ENCODE assay signal across 13 cellular contexts in genomic region chr22:16599648-16600047, GRCh38. TPM values are rescaled to one million over a fixed set of nuclear protein-coding genes. Genes with fewer than 3 reads are reported as not detected.
A peak's percentile ranks its signal among the peaks of the same experiment; 100 is the strongest.
DNase-seq lines count a peak whose midpoint lies in the region; ATAC-seq, FAIRE-seq and TF ChIP-seq lines count a peak whose summit lies in the region.
"Not testable (repeated sequence)": the region's sequence is repeated elsewhere in the genome, so short reads cannot be mapped to it uniquely, and the experiment has no call there.
"Had no signal": no experiment of that assay in that cellular context is flagged by ENCODE, and none has a peak within 500 bp of the region (broad histone marks: within the 10 kb centered on the region; RNA-seq: fewer than 3 reads in every experiment).

No MANE protein-coding gene starts in this region.

- not testable (repeated sequence) for H3K36me3 ChIP-seq in CD8-positive, alpha-beta memory T cell (ENCODE audit: insufficient read depth, low read length); K562 (ENCODE audit: control insufficient read depth, insufficient read depth, low read length); mesenchymal stem cell (ENCODE audit: control insufficient read depth in 1 of 2, insufficient read depth in 2 of 2, low read depth in 1 of 2, low read length in 2 of 2)

- H3K27ac Mint-ChIP-seq in CD8-positive, alpha-beta memory T cell, result not testable (repeated sequence)

- not testable (repeated sequence) for H2BK120ac ChIP-seq in mesenchymal stem cell (ENCODE audit: low read depth, low read length)

- 6% methylated on average over 4 of the region's 4 CpGs for WGBS in K562 (ENCODE audit: insufficient coverage, low coverage, missing lambda C conversion rate)
- 88% methylated on average over 3 of the region's 4 CpGs for WGBS in mesenchymal stem cell

- TF ChIP-seq POLR2A in K562 (conservative IDR thresholded peaks at IDR 0.05), result not testable (repeated sequence)

- peak overlapping the region in 1 of 2 experiments; percentile 78; a peak in 2 of 4 replicates for H3K9ac ChIP-seq in K562 (ENCODE audit: insufficient read depth in 1 of 2, low read depth in 2 of 2, low read length in 2 of 2)
- peak overlapping the region; percentile 78 for H3K9ac ChIP-seq in mesenchymal stem cell (ENCODE audit: low read length)

- not testable (repeated sequence) for H2AK5ac ChIP-seq in mesenchymal stem cell (ENCODE audit: low read length, severe bottlenecking)

- H3K79me1 ChIP-seq in mesenchymal stem cell (replicated peaks; ENCODE audit: low read length, poor library complexity, severe bottlenecking), result not testable (repeated sequence)

- FAIRE-seq in K562 (lab: Jason Lieb, UNC), result not testable (repeated sequence)

- TF ChIP-seq CTCF in K562 (IDR thresholded peaks at IDR 0.05 in 2 of 3, conservative IDR thresholded peaks at IDR 0.05 in 1 of 3; ENCODE audit: insufficient read depth in 2 of 3, low read depth in 1 of 3, low read length in 3 of 3), result not testable (repeated sequence)

- H3K4ac ChIP-seq in mesenchymal stem cell (ENCODE audit: low read depth in 1 of 2, low read length in 2 of 2), result not testable (repeated sequence)

- TF ChIP-seq RAD21 in K562 (CRISPR knock-in tag; conservative IDR thresholded peaks at IDR 0.05 in 1 of 2, IDR thresholded peaks at IDR 0.05 in 1 of 2), result peak in 1 of 2 experiments; percentile 24; a peak in 1 of 4 replicates

- not testable (repeated sequence) for H2BK12ac ChIP-seq in mesenchymal stem cell (ENCODE audit: low read length in 2 of 2)

- H3K4me3 ChIP-seq in CD8-positive, alpha-beta memory T cell (ENCODE audit: low read length); K562: not testable (repeated sequence)
- H3K4me3 ChIP-seq in mesenchymal stem cell (ENCODE audit: insufficient read depth in 1 of 2, low read depth in 1 of 2, low read length in 2 of 2), result peak overlapping the region in 1 of 2 experiments; percentile 29

- not testable (repeated sequence) for H3K14ac ChIP-seq in mesenchymal stem cell (ENCODE audit: low read length in 2 of 2)

- not testable (repeated sequence) for H3K27me3 ChIP-seq in CD8-positive, alpha-beta memory T cell (ENCODE audit: insufficient read depth, low read length, poor library complexity, severe bottlenecking); K562 (ENCODE audit: control insufficient read depth in 2 of 2, insufficient read depth in 2 of 2, low read length in 2 of 2); mesenchymal stem cell (ENCODE audit: control insufficient read depth in 1 of 2, insufficient read depth in 1 of 2, low read length in 2 of 2)

- BruUV-seq in K562 (replicated peaks; lab: Mats Ljungman, UMichigan), result not testable (repeated sequence)

- H4K8ac ChIP-seq in mesenchymal stem cell (ENCODE audit: low read length), result not testable (repeated sequence)

- POLR2A ChIA-PET in CD8-positive, alpha-beta memory T cell (lab: Charles Lee), result not testable (repeated sequence)
- POLR2A ChIA-PET in K562 (lab: Yijun Ruan, JAX), result interaction anchor here (1.0 kb wide), 1 partner anchor 10 kb away, joined by 4 read pairs; no protein-coding TSS in a partner anchor

- peaks cover 0 to 16% (median 5%) of the 10 kb centered on the region in 5 donors for H3K9me3 Mint-ChIP-seq in CD8-positive, alpha-beta memory T cell

- H3K79me2 ChIP-seq in K562 (ENCODE audit: control insufficient read depth, insufficient read depth, low read length), result peaks cover 29% of the 10 kb centered on the region

- H2AFZ ChIP-seq in K562 (ENCODE audit: low read depth, low read length), result peak overlapping the region; percentile 89
- H2AFZ ChIP-seq in mesenchymal stem cell (ENCODE audit: low read depth, low read length), result not testable (repeated sequence)

- H4K20me1 ChIP-seq in K562 (replicated peaks; ENCODE audit: control insufficient read depth, insufficient read depth, low read length), result not testable (repeated sequence)

- not testable (repeated sequence) for H2BK5ac ChIP-seq in mesenchymal stem cell (ENCODE audit: low read depth, low read length, poor library complexity, severe bottlenecking)

- H3K4me3 Mint-ChIP-seq in CD8-positive, alpha-beta memory T cell, result not testable (repeated sequence)

- ATAC-seq in K562, result peak; percentile 2; the same call in 2 of the 3 replicates

- H3K4me1 Mint-ChIP-seq in CD8-positive, alpha-beta memory T cell, result peaks cover 0 to 12% (median 3%) of the 10 kb centered on the region in 3 donors

- H4K91ac ChIP-seq in mesenchymal stem cell (ENCODE audit: low read length), result not testable (repeated sequence)

- in situ Hi-C loops in K562 (cut with MboI), result not testable (repeated sequence)

- H3K9me1 ChIP-seq in K562 (ENCODE audit: control insufficient read depth, insufficient read depth, low read length), result not testable (repeated sequence)

- not testable (repeated sequence) for H3K9me3 ChIP-seq in CD8-positive, alpha-beta memory T cell (ENCODE audit: low read length); K562 (replicated peaks; ENCODE audit: control insufficient read depth, insufficient read depth, low read depth, low read length); mesenchymal stem cell (ENCODE audit: control insufficient read depth, low read length)

- H3K4me1 ChIP-seq in CD8-positive, alpha-beta memory T cell (ENCODE audit: insufficient read depth, low read length); mesenchymal stem cell (ENCODE audit: control insufficient read depth, insufficient read depth, low read depth, low read length): not testable (repeated sequence)
- H3K4me1 ChIP-seq in K562 (replicated peaks in 1 of 2; ENCODE audit: control insufficient read depth in 2 of 2, insufficient read depth in 2 of 2, low read length in 2 of 2), result peaks cover 15 to 17% of the 10 kb centered on the region in 2 experiments; a peak in 4 of 5 replicates

- not testable (repeated sequence) for DNase-seq in CD8-positive, alpha-beta memory T cell; mesenchymal stem cell
- DNase-seq in K562 (ENCODE audit: extremely low read depth in 1 of 4, low spot score in 3 of 4) (peak in 2 of 4 experiments; percentile 11 to 72), pons (ENCODE audit: low spot score) (peak; percentile 2), retina (peak; percentile 12)

- intact Hi-C loops in K562 (cut with micrococcal nuclease), result not testable (repeated sequence)

- TF ChIP-seq EP300 in K562 (IDR thresholded peaks at IDR 0.05; ENCODE audit: low read length), result peak; percentile 23; the same call in 1 of the 2 replicates

- H3K27ac ChIP-seq in CD8-positive, alpha-beta memory T cell (ENCODE audit: low read depth, low read length), result peak overlapping the region; percentile 18
- H3K27ac ChIP-seq in K562 (ENCODE audit: extremely low read depth, low read depth, low read length), result peak overlapping the region; percentile 16; the same call in 2 of the 3 replicates
- H3K27ac ChIP-seq in mesenchymal stem cell (ENCODE audit: low read length, poor library complexity, severe bottlenecking), result not testable (repeated sequence)

- H3K23ac ChIP-seq in mesenchymal stem cell (ENCODE audit: low read length in 2 of 2), result not testable (repeated sequence)

- CTCF ChIA-PET in CD8-positive, alpha-beta memory T cell (lab: Charles Lee); K562 (lab: Yijun Ruan, JAX; ENCODE audit: low intra/inter-chr PET ratio): not testable (repeated sequence)

- H3K18ac ChIP-seq in mesenchymal stem cell (ENCODE audit: low read depth in 1 of 2, low read length in 2 of 2), result not testable (repeated sequence)

- H3K4me2 ChIP-seq in K562 (ENCODE audit: insufficient read depth, low read length), result peak overlapping the region; percentile 67
- not testable (repeated sequence) for H3K4me2 ChIP-seq in mesenchymal stem cell (ENCODE audit: low read length, poor library complexity, severe bottlenecking)

- H3K36me3 Mint-ChIP-seq in CD8-positive, alpha-beta memory T cell, result not testable (repeated sequence)

- H2BK15ac ChIP-seq in mesenchymal stem cell (ENCODE audit: low read depth, poor library complexity, severe bottlenecking), result not testable (repeated sequence)

- H3K27me3 Mint-ChIP-seq in CD8-positive, alpha-beta memory T cell, result peaks cover 36% of the 10 kb centered on the region in 2 donors

TF ChIP-seq in K562, 482 proteins besides CTCF, POLR2A, EP300 and RAD21 (continues in another document):
- TF ChIP-seq THRB (CRISPR knock-in tag; conservative IDR thresholded peaks at IDR 0.05), result peak; percentile 64; the same call in 1 of the 2 replicates
- peak; percentile 92 for TF ChIP-seq NFE2L1 (tag; IDR thresholded peaks at IDR 0.05; ENCODE audit: borderline replicate concordance, low read depth)
- peak; percentile 29; the same call in 1 of the 2 replicates for TF ChIP-seq OTX1 (CRISPR knock-in tag; IDR thresholded peaks at IDR 0.05)
- peak; percentile 81 for TF ChIP-seq SMARCC2 (IDR thresholded peaks at IDR 0.05; ENCODE audit: low read depth)

RNA-seq across cellular contexts. Expression of gene CCT8L2, which starts 7.0 kb away (rescaled TPM):
- not detected for total RNA-seq in CD8-positive, alpha-beta memory T cell
- polyA plus RNA-seq in CD8-positive, alpha-beta memory T cell, result not detected
- total RNA-seq in K562 (2011; cell fraction: chromatin; rRNA removed; ENCODE audit: low replicate concordance), result not detected in 2 replicates
- total RNA-seq in K562 (2011; cell fraction: nucleolus; rRNA removed), result not detected in 2 replicates
- total RNA-seq in K562 (2011; cell fraction: nucleoplasm; rRNA removed), result not detected in 2 replicates
- total RNA-seq in K562 (2014; rRNA removed) (not detected in 2 replicates), K562 (2014; rRNA removed; fragmentation: Illumina TruSeq; extraction: Trizol) (not detected in 2 replicates), K562 (2015; rRNA removed; fragmentation: Illumina TruSeq; extraction: Trizol) (not detected in 2 replicates), K562 (2021) (not detected in 2 replicates)
- polyA plus RNA-seq in K562 (2011; rRNA removed) (not detected in 2 replicates), K562 (2014; fragmentation: Illumina TruSeq; extraction: Trizol) (not detected in 2 replicates), K562 (2014; fragmentation: Nextera tagmentation; extraction: Ambion mirVana) (not detected), K562 (2014; rRNA removed) (0.13 TPM in 1 of 2 replicates, not detected in the other)
- polyA plus RNA-seq in K562 (2011; cell fraction: cytosol; rRNA removed), result not detected in 2 replicates
- polyA plus RNA-seq in K562 (2011; cell fraction: nucleus; rRNA removed), result not detected in 2 replicates
- 0.04 and 0.06 TPM in 2 replicates for polyA plus RNA-seq in K562 (2012)
- not detected in 2 replicates for polyA minus RNA-seq in K562 (2011; rRNA and poly(A)+ RNA removed)
- not detected in 2 replicates for polyA minus RNA-seq in K562 (2011; cell fraction: cytosol; rRNA and poly(A)+ RNA removed)
- polyA minus RNA-seq in K562 (2011; cell fraction: nucleus; rRNA and poly(A)+ RNA removed), result not detected in 2 replicates
- polyA plus RNA-seq in mesenchymal stem cell (2013, experiment 1 of 2), result not detected
- polyA plus RNA-seq in mesenchymal stem cell (2013, experiment 2 of 2), result not detected
- total RNA-seq: A673; CD4-positive, CD25-positive, alpha-beta regulatory T cell; CD8-positive, alpha-beta T cell; Daoy; G401; GM12878 had no signal
- polyA plus RNA-seq: AG04450; CD14-positive monocyte; CD4-positive, CD25-positive, alpha-beta regulatory T cell; GM12878 had no signal
